1 cellular context compared by ENCODE assay signal in the genomic region with DNA sequence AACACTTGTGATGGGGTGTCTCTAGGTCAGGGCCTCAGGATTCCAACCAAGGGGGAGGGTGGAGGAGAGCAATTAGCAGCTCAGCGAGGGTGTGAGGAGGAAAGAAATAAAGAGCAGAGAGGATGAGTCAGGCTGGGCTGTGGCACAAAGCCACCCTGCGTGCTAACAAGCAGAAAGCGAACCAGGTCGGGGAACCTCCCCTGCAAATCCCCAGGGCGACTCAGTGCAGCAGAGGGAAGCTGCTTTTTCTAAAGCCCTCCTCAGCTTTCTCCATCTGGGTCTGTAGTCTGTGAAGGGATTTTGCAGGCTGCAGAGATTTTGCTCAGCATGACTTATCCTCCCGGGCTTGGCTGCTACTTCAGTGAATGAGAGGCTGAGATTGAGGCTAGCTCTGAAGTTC.
A peak's percentile ranks its signal among the peaks of the same experiment; 100 is the strongest.
TF ChIP-seq lines count a peak whose summit lies in the region.

No MANE protein-coding gene starts in this region.

TF ChIP-seq in HEK293, 187 proteins besides CTCF, POLR2A, EP300 and RAD21 (continued from another document):
- TF ChIP-seq, protein P1, sequence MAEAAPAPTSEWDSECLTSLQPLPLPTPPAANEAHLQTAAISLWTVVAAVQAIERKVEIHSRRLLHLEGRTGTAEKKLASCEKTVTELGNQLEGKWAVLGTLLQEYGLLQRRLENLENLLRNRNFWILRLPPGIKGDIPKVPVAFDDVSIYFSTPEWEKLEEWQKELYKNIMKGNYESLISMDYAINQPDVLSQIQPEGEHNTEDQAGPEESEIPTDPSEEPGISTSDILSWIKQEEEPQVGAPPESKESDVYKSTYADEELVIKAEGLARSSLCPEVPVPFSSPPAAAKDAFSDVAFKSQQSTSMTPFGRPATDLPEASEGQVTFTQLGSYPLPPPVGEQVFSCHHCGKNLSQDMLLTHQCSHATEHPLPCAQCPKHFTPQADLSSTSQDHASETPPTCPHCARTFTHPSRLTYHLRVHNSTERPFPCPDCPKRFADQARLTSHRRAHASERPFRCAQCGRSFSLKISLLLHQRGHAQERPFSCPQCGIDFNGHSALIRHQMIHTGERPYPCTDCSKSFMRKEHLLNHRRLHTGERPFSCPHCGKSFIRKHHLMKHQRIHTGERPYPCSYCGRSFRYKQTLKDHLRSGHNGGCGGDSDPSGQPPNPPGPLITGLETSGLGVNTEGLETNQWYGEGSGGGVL (tag by site-specific recombination; IDR thresholded peaks at IDR 0.05) = peak; percentile 33; the same call in 1 of the 2 replicates
- TF ChIP-seq ZNF555 (tag by site-specific recombination; conservative IDR thresholded peaks at IDR 0.05) = no peak
- TF ChIP-seq ZNF175 (tag by site-specific recombination; IDR thresholded peaks at IDR 0.05) = no peak
- TF ChIP-seq ZSCAN16 (tag by site-specific recombination; IDR thresholded peaks at IDR 0.05) = no peak
- TF ChIP-seq ZNF169 (tag by site-specific recombination; IDR thresholded peaks at IDR 0.05) = no peak
- no peak for TF ChIP-seq ZNF2 (tag by site-specific recombination; IDR thresholded peaks at IDR 0.05)
- TF ChIP-seq, protein P2, sequence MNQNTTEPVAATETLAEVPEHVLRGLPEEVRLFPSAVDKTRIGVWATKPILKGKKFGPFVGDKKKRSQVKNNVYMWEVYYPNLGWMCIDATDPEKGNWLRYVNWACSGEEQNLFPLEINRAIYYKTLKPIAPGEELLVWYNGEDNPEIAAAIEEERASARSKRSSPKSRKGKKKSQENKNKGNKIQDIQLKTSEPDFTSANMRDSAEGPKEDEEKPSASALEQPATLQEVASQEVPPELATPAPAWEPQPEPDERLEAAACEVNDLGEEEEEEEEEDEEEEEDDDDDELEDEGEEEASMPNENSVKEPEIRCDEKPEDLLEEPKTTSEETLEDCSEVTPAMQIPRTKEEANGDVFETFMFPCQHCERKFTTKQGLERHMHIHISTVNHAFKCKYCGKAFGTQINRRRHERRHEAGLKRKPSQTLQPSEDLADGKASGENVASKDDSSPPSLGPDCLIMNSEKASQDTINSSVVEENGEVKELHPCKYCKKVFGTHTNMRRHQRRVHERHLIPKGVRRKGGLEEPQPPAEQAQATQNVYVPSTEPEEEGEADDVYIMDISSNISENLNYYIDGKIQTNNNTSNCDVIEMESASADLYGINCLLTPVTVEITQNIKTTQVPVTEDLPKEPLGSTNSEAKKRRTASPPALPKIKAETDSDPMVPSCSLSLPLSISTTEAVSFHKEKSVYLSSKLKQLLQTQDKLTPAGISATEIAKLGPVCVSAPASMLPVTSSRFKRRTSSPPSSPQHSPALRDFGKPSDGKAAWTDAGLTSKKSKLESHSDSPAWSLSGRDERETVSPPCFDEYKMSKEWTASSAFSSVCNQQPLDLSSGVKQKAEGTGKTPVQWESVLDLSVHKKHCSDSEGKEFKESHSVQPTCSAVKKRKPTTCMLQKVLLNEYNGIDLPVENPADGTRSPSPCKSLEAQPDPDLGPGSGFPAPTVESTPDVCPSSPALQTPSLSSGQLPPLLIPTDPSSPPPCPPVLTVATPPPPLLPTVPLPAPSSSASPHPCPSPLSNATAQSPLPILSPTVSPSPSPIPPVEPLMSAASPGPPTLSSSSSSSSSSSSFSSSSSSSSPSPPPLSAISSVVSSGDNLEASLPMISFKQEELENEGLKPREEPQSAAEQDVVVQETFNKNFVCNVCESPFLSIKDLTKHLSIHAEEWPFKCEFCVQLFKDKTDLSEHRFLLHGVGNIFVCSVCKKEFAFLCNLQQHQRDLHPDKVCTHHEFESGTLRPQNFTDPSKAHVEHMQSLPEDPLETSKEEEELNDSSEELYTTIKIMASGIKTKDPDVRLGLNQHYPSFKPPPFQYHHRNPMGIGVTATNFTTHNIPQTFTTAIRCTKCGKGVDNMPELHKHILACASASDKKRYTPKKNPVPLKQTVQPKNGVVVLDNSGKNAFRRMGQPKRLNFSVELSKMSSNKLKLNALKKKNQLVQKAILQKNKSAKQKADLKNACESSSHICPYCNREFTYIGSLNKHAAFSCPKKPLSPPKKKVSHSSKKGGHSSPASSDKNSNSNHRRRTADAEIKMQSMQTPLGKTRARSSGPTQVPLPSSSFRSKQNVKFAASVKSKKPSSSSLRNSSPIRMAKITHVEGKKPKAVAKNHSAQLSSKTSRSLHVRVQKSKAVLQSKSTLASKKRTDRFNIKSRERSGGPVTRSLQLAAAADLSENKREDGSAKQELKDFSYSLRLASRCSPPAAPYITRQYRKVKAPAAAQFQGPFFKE (tag by site-specific recombination; IDR thresholded peaks at IDR 0.05; ENCODE audit: borderline replicate concordance) = no peak
- no peak for TF ChIP-seq GLI2 (tag by site-specific recombination; IDR thresholded peaks at IDR 0.05; ENCODE audit: borderline replicate concordance, low read depth)
- TF ChIP-seq ZBTB21 (tag by site-specific recombination; IDR thresholded peaks at IDR 0.05) = no peak
- TF ChIP-seq, protein P3, sequence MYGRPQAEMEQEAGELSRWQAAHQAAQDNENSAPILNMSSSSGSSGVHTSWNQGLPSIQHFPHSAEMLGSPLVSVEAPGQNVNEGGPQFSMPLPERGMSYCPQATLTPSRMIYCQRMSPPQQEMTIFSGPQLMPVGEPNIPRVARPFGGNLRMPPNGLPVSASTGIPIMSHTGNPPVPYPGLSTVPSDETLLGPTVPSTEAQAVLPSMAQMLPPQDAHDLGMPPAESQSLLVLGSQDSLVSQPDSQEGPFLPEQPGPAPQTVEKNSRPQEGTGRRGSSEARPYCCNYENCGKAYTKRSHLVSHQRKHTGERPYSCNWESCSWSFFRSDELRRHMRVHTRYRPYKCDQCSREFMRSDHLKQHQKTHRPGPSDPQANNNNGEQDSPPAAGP (tag by site-specific recombination; IDR thresholded peaks at IDR 0.05) = 0 out of 2 replicates have a peak, but pooled peaks have one; percentile 37
